35 cellular contexts compared by ENCODE assay signal in the genomic region with DNA sequence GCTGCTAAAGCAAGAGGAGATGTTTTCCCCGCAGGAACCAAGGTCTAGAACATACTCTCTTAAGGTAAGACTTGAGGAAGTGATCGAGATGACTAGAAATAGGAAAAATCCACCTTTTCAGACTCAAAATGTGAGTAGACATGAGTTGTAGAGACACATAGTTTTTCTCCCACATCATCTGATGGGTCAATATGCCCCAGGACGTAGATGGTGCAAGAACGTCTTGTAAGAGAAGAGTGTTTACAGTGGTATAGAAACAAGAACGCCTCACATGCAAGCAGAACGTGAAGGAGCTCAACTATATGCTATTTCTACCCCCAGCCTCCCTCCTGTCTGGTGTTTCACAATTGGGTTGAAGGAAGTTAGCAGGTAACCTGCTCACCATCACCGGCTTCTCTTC.
"Had no signal": no experiment of that assay in that cellular context is flagged by ENCODE, and none has a peak within 500 bp of the region (broad histone marks: within the 10 kb centered on the region; RNA-seq: fewer than 3 reads in every experiment).

No MANE protein-coding gene starts in this region.

- H3K27ac ChIP-seq: adrenal gland, ascending aorta, body of pancreas, brain microvascular endothelial cell, cardiac muscle cell had no signal

- H3K4me3 ChIP-seq: adrenal gland, ascending aorta, body of pancreas, cardiac muscle cell had no signal

- H3K27ac Mint-ChIP-seq: activated naive CD4-positive, alpha-beta T cell treated with anti-CD3 and anti-CD28 coated beads for 36 hours; activated naive CD4-positive, alpha-beta T cell treated with anti-CD3 and anti-CD28 coated beads, Interleukin-2, amount 10 ng/mL, durations not matched to agents 7 days and 5 days; activated naive CD4-positive, alpha-beta T cell treated with anti-CD3 and anti-CD28 coated beads, Interleukin-2, amount 50 U/mL, for 72 hours; activated naive CD8-positive, alpha-beta T cell; activated naive CD8-positive, alpha-beta T cell treated with anti-CD3 and anti-CD28 coated beads for 36 hours; activated naive CD8-positive, alpha-beta T cell treated with anti-CD3 and anti-CD28 coated beads, Interleukin-2, amount 10 ng/mL, durations not matched to agents 7 days and 5 days; activated naive CD8-positive, alpha-beta T cell treated with anti-CD3 and anti-CD28 coated beads, Interleukin-2, amount 50 U/mL, for 24 hours; activated T-cell treated with anti-CD3 and anti-CD28 coated beads, Interleukin-2, amount 50 U/mL, for 24 hours; activated T-cell treated with anti-CD3 and anti-CD28 coated beads, Interleukin-2, amount 50 U/mL, for 72 hours; activated T-helper 1 cell treated with anti-CD3 and anti-CD28 coated beads, Interleukin-12 subunit alpha, Interleukin-12 subunit beta, Interleukin-2, Interleukin-4 antibody, amounts not matched to agents 30 ng/mL and 10 ng/mL and 1 ng/mL, durations not matched to agents 14 hours and 24 hours and 36 hours; activated T-helper 17 cell treated with anti-CD3 and anti-CD28 coated beads, Interleukin-2, amount 50 U/mL, for 72 hours; activated T-helper 2 cell treated with anti-CD3 and anti-CD28 coated beads, Interferon-gamma antibody, Interleukin-2, Interleukin-4, amounts not matched to agents 10 μg/mL and 5 μg/mL and 100 μg/mL, durations not matched to agents 14 hours and 24 hours and 36 hours had no signal

- H3K9me3 ChIP-seq: adrenal gland, ascending aorta, body of pancreas, breast epithelium had no signal

- H3K36me3 ChIP-seq: adrenal gland, ascending aorta, brain microvascular endothelial cell, breast epithelium, cardiac muscle cell had no signal

- H3K27me3 ChIP-seq: adrenal gland, ascending aorta, body of pancreas, brain microvascular endothelial cell, breast epithelium, cardiac muscle cell had no signal

- DNase-seq: activated effector memory CD4-positive, alpha-beta T cell treated with anti-CD3 and anti-CD28 coated beads, Interleukin-2, amount 50 U/mL, for 16 hours; activated effector memory CD4-positive, alpha-beta T cell treated with Interleukin-2 at 50 U/mL for 16 hours; activated gamma-delta T cell; activated gamma-delta T cell treated with Interleukin-2 at 50 U/mL for 16 hours; activated naive CD4-positive, alpha-beta T cell; activated naive CD4-positive, alpha-beta T cell treated with anti-CD3 and anti-CD28 coated beads for 36 hours; activated naive CD4-positive, alpha-beta T cell treated with anti-CD3 and anti-CD28 coated beads, Interleukin-2, amount 10 ng/mL, durations not matched to agents 7 days and 5 days; activated naive CD4-positive, alpha-beta T cell treated with anti-CD3 and anti-CD28 coated beads, Interleukin-2, amount 50 U/mL, for 16 hours; activated naive CD4-positive, alpha-beta T cell treated with Interleukin-2 at 50 U/mL for 16 hours; activated naive CD8-positive, alpha-beta T cell treated with anti-CD3 and anti-CD28 coated beads for 36 hours; activated naive CD8-positive, alpha-beta T cell treated with anti-CD3 and anti-CD28 coated beads, Interleukin-2, amount 10 ng/mL, durations not matched to agents 7 days and 5 days; activated naive CD8-positive, alpha-beta T cell treated with anti-CD3 and anti-CD28 coated beads, Interleukin-2, amount 50 U/mL, for 24 hours; activated T-cell treated with anti-CD3 and anti-CD28 coated beads, Interleukin-2, amount 50 U/mL, for 1 hour; activated T-cell treated with anti-CD3 and anti-CD28 coated beads, Interleukin-2, amount 50 U/mL, for 24 hours; activated T-cell treated with anti-CD3 and anti-CD28 coated beads, Interleukin-2, amount 50 U/mL, for 4 hours; activated T-cell treated with anti-CD3 and anti-CD28 coated beads, Interleukin-2, amount 50 U/mL, for 48 hours; activated T-cell treated with anti-CD3 and anti-CD28 coated beads, Interleukin-2, amount 50 U/mL, for 72 hours; adrenal gland; amniotic stem cell; aorta; brain microvascular endothelial cell; central memory CD4-positive, alpha-beta T cell; cerebellar nuclear complex had no signal

- ATAC-seq: activated naive CD4-positive, alpha-beta T cell treated with anti-CD3 and anti-CD28 coated beads, Interleukin-2, amount 50 U/mL, for 72 hours; activated naive CD8-positive, alpha-beta T cell treated with anti-CD3 and anti-CD28 coated beads, Interleukin-2, amount 50 U/mL, for 24 hours; activated T-cell treated with anti-CD3 and anti-CD28 coated beads, Interleukin-2, amount 50 U/mL, for 4 hours; activated T-cell treated with anti-CD3 and anti-CD28 coated beads, Interleukin-2, amount 50 U/mL, for 72 hours; activated T-helper 17 cell treated with anti-CD3 and anti-CD28 coated beads, Interleukin-2, amount 50 U/mL, for 72 hours; body of pancreas had no signal

- H3K9me3 Mint-ChIP-seq: activated naive CD4-positive, alpha-beta T cell treated with anti-CD3 and anti-CD28 coated beads for 36 hours; activated naive CD4-positive, alpha-beta T cell treated with anti-CD3 and anti-CD28 coated beads, Interleukin-2, amount 10 ng/mL, durations not matched to agents 7 days and 5 days; activated naive CD4-positive, alpha-beta T cell treated with anti-CD3 and anti-CD28 coated beads, Interleukin-2, amount 50 U/mL, for 24 hours; activated naive CD8-positive, alpha-beta T cell treated with anti-CD3 and anti-CD28 coated beads, Interleukin-2, amount 10 ng/mL, durations not matched to agents 7 days and 5 days; activated naive CD8-positive, alpha-beta T cell treated with anti-CD3 and anti-CD28 coated beads, Interleukin-2, amount 50 U/mL, for 24 hours; activated T-helper 17 cell treated with anti-CD3 and anti-CD28 coated beads, Interleukin-2, amount 50 U/mL, for 72 hours; central memory CD8-positive, alpha-beta T cell had no signal

- H3K4me1 Mint-ChIP-seq: activated naive CD4-positive, alpha-beta T cell treated with anti-CD3 and anti-CD28 coated beads, Interleukin-2, amount 10 ng/mL, durations not matched to agents 7 days and 5 days; activated naive CD4-positive, alpha-beta T cell treated with anti-CD3 and anti-CD28 coated beads, Interleukin-2, amount 50 U/mL, for 24 hours; activated naive CD8-positive, alpha-beta T cell treated with anti-CD3 and anti-CD28 coated beads for 36 hours; activated naive CD8-positive, alpha-beta T cell treated with anti-CD3 and anti-CD28 coated beads, Interleukin-2, amount 10 ng/mL, durations not matched to agents 7 days and 5 days; activated naive CD8-positive, alpha-beta T cell treated with anti-CD3 and anti-CD28 coated beads, Interleukin-2, amount 50 U/mL, for 24 hours; activated T-helper 17 cell treated with anti-CD3 and anti-CD28 coated beads, Interleukin-2, amount 50 U/mL, for 72 hours; central memory CD8-positive, alpha-beta T cell had no signal

- H3K27me3 Mint-ChIP-seq: central memory CD8-positive, alpha-beta T cell had no signal

- H3K4me1 ChIP-seq: adrenal gland, ascending aorta, body of pancreas, breast epithelium had no signal

- H3K4me3 Mint-ChIP-seq: activated naive CD4-positive, alpha-beta T cell treated with anti-CD3 and anti-CD28 coated beads for 36 hours; activated naive CD4-positive, alpha-beta T cell treated with anti-CD3 and anti-CD28 coated beads, Interleukin-2, amount 10 ng/mL, durations not matched to agents 7 days and 5 days; activated naive CD4-positive, alpha-beta T cell treated with anti-CD3 and anti-CD28 coated beads, Interleukin-2, amount 50 U/mL, for 24 hours; activated naive CD8-positive, alpha-beta T cell; activated naive CD8-positive, alpha-beta T cell treated with anti-CD3 and anti-CD28 coated beads for 36 hours; activated naive CD8-positive, alpha-beta T cell treated with anti-CD3 and anti-CD28 coated beads, Interleukin-2, amount 10 ng/mL, durations not matched to agents 7 days and 5 days; activated naive CD8-positive, alpha-beta T cell treated with anti-CD3 and anti-CD28 coated beads, Interleukin-2, amount 50 U/mL, for 24 hours; activated T-cell treated with anti-CD3 and anti-CD28 coated beads, Interleukin-2, amount 50 U/mL, for 24 hours; activated T-cell treated with anti-CD3 and anti-CD28 coated beads, Interleukin-2, amount 50 U/mL, for 4 hours; activated T-cell treated with anti-CD3 and anti-CD28 coated beads, Interleukin-2, amount 50 U/mL, for 72 hours; activated T-helper 1 cell treated with anti-CD3 and anti-CD28 coated beads, Interleukin-12 subunit alpha, Interleukin-12 subunit beta, Interleukin-2, Interleukin-4 antibody, amounts not matched to agents 30 ng/mL and 10 ng/mL and 1 ng/mL, durations not matched to agents 14 hours and 24 hours and 36 hours; activated T-helper 17 cell treated with anti-CD3 and anti-CD28 coated beads, Interleukin-2, amount 50 U/mL, for 72 hours; brain; central memory CD8-positive, alpha-beta T cell had no signal

- H3K36me3 Mint-ChIP-seq: activated naive CD4-positive, alpha-beta T cell treated with anti-CD3 and anti-CD28 coated beads, Interleukin-2, amount 10 ng/mL, durations not matched to agents 7 days and 5 days; activated naive CD4-positive, alpha-beta T cell treated with anti-CD3 and anti-CD28 coated beads, Interleukin-2, amount 50 U/mL, for 24 hours; activated naive CD4-positive, alpha-beta T cell treated with anti-CD3 and anti-CD28 coated beads, Interleukin-2, amount 50 U/mL, for 72 hours; activated naive CD8-positive, alpha-beta T cell; activated naive CD8-positive, alpha-beta T cell treated with anti-CD3 and anti-CD28 coated beads for 36 hours; activated naive CD8-positive, alpha-beta T cell treated with anti-CD3 and anti-CD28 coated beads, Interleukin-2, amount 10 ng/mL, durations not matched to agents 7 days and 5 days; brain had no signal
